ENCODE assay signal across 18 cellular contexts in genomic region chr3:107498646-107499045, GRCh38.
"Had no signal": no experiment of that assay in that cellular context is flagged by ENCODE, and none has a peak within 500 bp of the region (broad histone marks: within the 10 kb centered on the region; RNA-seq: fewer than 3 reads in every experiment).

No MANE protein-coding gene starts in this region.

- DNase-seq: colonic mucosa; dermis blood vessel endothelial cell; endodermal cell; erythroblast; foreskin keratinocyte; kidney; left colon; left ventricle myocardium superior; mesenchymal stem cell; naive thymus-derived CD4-positive, alpha-beta T cell; nephron progenitor cell; posterior cingulate gyrus; stimulated activated CD4-positive, alpha-beta T cell treated with anti-CD3 and anti-CD28 coated beads, Interleukin-2, amount 100 ng/mL, for 48 hours; stimulated activated naive CD4-positive, alpha-beta T cell treated with Interleukin-2 at 50 U/mL for 16 hours had no signal

- H3K4me3 ChIP-seq: colonic mucosa, lung, right atrium auricular region, smooth muscle cell had no signal

- H3K4me3 Mint-ChIP-seq: endodermal cell; naive thymus-derived CD4-positive, alpha-beta T cell; nephron progenitor cell; type B pancreatic cell had no signal

- H3K4me2 ChIP-seq: smooth muscle cell had no signal

- H3K27ac ChIP-seq: colonic mucosa, foreskin keratinocyte, right atrium auricular region had no signal

- ATAC-seq: foreskin keratinocyte; left colon; left ventricle myocardium superior; naive thymus-derived CD4-positive, alpha-beta T cell had no signal

- H3K36me3 ChIP-seq: colonic mucosa, right atrium auricular region had no signal

- H3K9me3 ChIP-seq: colonic mucosa, right atrium auricular region had no signal

- H3K4me1 ChIP-seq: colonic mucosa, foreskin keratinocyte, right atrium auricular region had no signal

- H3K27me3 ChIP-seq: colonic mucosa, foreskin keratinocyte, right atrium auricular region had no signal

- H3K9me3 Mint-ChIP-seq: endodermal cell, nephron progenitor cell, type B pancreatic cell had no signal

- H3K4me1 Mint-ChIP-seq: endodermal cell, nephron progenitor cell had no signal

- H3K36me3 Mint-ChIP-seq: type B pancreatic cell had no signal

- H3K27ac Mint-ChIP-seq: endodermal cell, nephron progenitor cell, type B pancreatic cell had no signal
